8 cellular contexts compared by ENCODE assay signal in genomic region chr5:65721775-65722574, GRCh38. TPM values are rescaled to one million over a fixed set of nuclear protein-coding genes. Genes with fewer than 3 reads are reported as not detected.
DNase-seq lines count a peak whose midpoint lies in the region; ATAC-seq and TF ChIP-seq lines count a peak whose summit lies in the region.

Gene NLN, plus strand, starts transcription at chr5:65722205. Its CDS starts 169 bp downstream, at chr5:65722374.
Gene SGTB, minus strand, starts transcription at chr5:65722109. Its CDS starts 1,302 bp downstream, at chr5:65720807.

- no peaks in the 10 kb centered on the region for H3K27me3 Mint-ChIP-seq in activated CD8-positive, alpha-beta T cell treated with anti-CD3 and anti-CD28 coated beads for 36 hours

- TF ChIP-seq CTCF in BE2C (IDR thresholded peaks at IDR 0.05; ENCODE audit: low read depth, low read length) (no peak), lung (IDR thresholded peaks at IDR 0.05; ENCODE audit: control extremely low read depth, extremely low read depth) (no peak)
- TF ChIP-seq CTCF in activated CD8-positive, alpha-beta T cell treated with anti-CD3 and anti-CD28 coated beads for 36 hours (IDR thresholded peaks at IDR 0.05), result no peak

- no peaks in the 10 kb centered on the region for H3K27me3 ChIP-seq in BE2C
- H3K27me3 ChIP-seq in ectodermal cell (ENCODE audit: control insufficient read depth, insufficient read depth, low read length, poor library complexity, severe bottlenecking), result peaks cover 9% of the 10 kb centered on the region
- no peaks in the 10 kb centered on the region for H3K27me3 ChIP-seq in lung (ENCODE audit: control insufficient read depth, insufficient read depth)

- H3K27ac ChIP-seq in ectodermal cell (ENCODE audit: insufficient read depth, low read depth, low read length, poor library complexity, severe bottlenecking) (peak within 1 kb of the TSS; percentile 65), lung (ENCODE audit: low read depth in 1 of 2, low read length in 1 of 2) (peak within 1 kb of the TSS; percentile 73 to 91)

- no peaks in the 10 kb centered on the region for H3K9me3 Mint-ChIP-seq in activated CD8-positive, alpha-beta T cell treated with anti-CD3 and anti-CD28 coated beads for 36 hours

- H3K4me3 Mint-ChIP-seq in activated CD8-positive, alpha-beta T cell treated with anti-CD3 and anti-CD28 coated beads for 36 hours, result peak within 1 kb of the TSS; percentile 86

- H3K4me1 ChIP-seq in BE2C, result peaks cover 3% of the 10 kb centered on the region; the same call in 1 of the 2 replicates
- H3K4me1 ChIP-seq in ectodermal cell (ENCODE audit: control insufficient read depth, insufficient read depth, low read length), result no peaks in the 10 kb centered on the region
- H3K4me1 ChIP-seq in lung (ENCODE audit: control insufficient read depth in 2 of 2, insufficient read depth in 2 of 2, low read length in 2 of 2), result peaks cover 0 to 6% of the 10 kb centered on the region in 2 donors

- H3K27ac Mint-ChIP-seq in activated CD8-positive, alpha-beta T cell treated with anti-CD3 and anti-CD28 coated beads for 36 hours, result peak within 1 kb of the TSS; percentile 93

- H3K9me3 ChIP-seq in BE2C (no peaks in the 10 kb centered on the region), ectodermal cell (ENCODE audit: control insufficient read depth, low read length) (no peaks in the 10 kb centered on the region), lung (ENCODE audit: control insufficient read depth in 2 of 2, insufficient read depth in 1 of 2, low read length in 1 of 2) (peaks cover 0 to 2% of the 10 kb centered on the region in 2 donors)

- peak within 1 kb of the TSS; percentile 77 for H3K4me3 ChIP-seq in BE2C (ENCODE audit: low read depth, low read length)
- peak within 1 kb of the TSS; percentile 91 for H3K4me3 ChIP-seq in ectodermal cell (ENCODE audit: insufficient read depth, low read depth, low read length)
- peak within 1 kb of the TSS; percentile 98 for H3K4me3 ChIP-seq in lung

- DNase-seq in BE2C (peak; percentile 95), NCI-H748 (lab: John Stamatoyannopoulos, UW; ENCODE audit: unreplicated experiment) (peak; percentile 89), lung (ENCODE audit: low spot score) (peak; percentile 82)
- peak; percentile 84 for DNase-seq in activated CD8-positive, alpha-beta T cell treated with anti-CD3 and anti-CD28 coated beads for 36 hours
- DNase-seq in stimulated activated CD4-positive, alpha-beta T cell treated with anti-CD3 and anti-CD28 coated beads, TNF-alpha, amount 100 ng/mL, for 4 hours (ENCODE audit: low read depth in 3 of 3), result peak; percentile 77 to 85 (median 81)

- POLR2A ChIA-PET in activated CD8-positive, alpha-beta T cell treated with anti-CD3 and anti-CD28 coated beads for 36 hours (lab: Charles Lee), result interaction anchor here (0.6 to 2.4 kb wide), 3 partner anchors 90 to 330 kb away, joined by 3 to 9 read pairs (median 5); partner anchors contain the start of gene ERBIN

- peaks cover 9% of the 10 kb centered on the region for H3K36me3 Mint-ChIP-seq in activated CD8-positive, alpha-beta T cell treated with anti-CD3 and anti-CD28 coated beads for 36 hours (ENCODE audit: low read depth)

- peaks cover 13% of the 10 kb centered on the region for H3K4me1 Mint-ChIP-seq in activated CD8-positive, alpha-beta T cell treated with anti-CD3 and anti-CD28 coated beads for 36 hours (ENCODE audit: low read depth)

- CTCF ChIA-PET in activated CD8-positive, alpha-beta T cell treated with anti-CD3 and anti-CD28 coated beads for 36 hours (lab: Charles Lee), result no interaction called here

- 0% methylated on average over 92 of the region's 92 CpGs for WGBS in ectodermal cell, 2 experiments
- WGBS in lung, 2 donors, result 1% methylated on average over 53 to 91 of the region's 92 CpGs

- intact Hi-C loops in activated CD8-positive, alpha-beta T cell treated with anti-CD3 and anti-CD28 coated beads for 36 hours (cut with micrococcal nuclease), result loop anchor here (5.0 kb wide), 1 partner anchor 205 kb away; the partner anchor contains the start of gene ERBIN

- H3K36me3 ChIP-seq in BE2C, result peaks cover 11% of the 10 kb centered on the region
- no peaks in the 10 kb centered on the region for H3K36me3 ChIP-seq in ectodermal cell (ENCODE audit: control insufficient read depth, insufficient read depth, low read length)
- no peaks in the 10 kb centered on the region for H3K36me3 ChIP-seq in lung (ENCODE audit: control insufficient read depth in 2 of 2, insufficient read depth in 2 of 2, low read length in 2 of 2)

- ATAC-seq in GM19025 (IDR thresholded peaks at IDR 0.05; ENCODE audit: low read depth, unreplicated experiment), result peak; percentile 94
- ATAC-seq in HG03280 (IDR thresholded peaks at IDR 0.05; ENCODE audit: unreplicated experiment), result peak; percentile 95
- peak; percentile 96 for ATAC-seq in activated CD8-positive, alpha-beta T cell treated with anti-CD3 and anti-CD28 coated beads for 36 hours
- peak; percentile 99 for ATAC-seq in lung (ENCODE audit: insufficient read depth, low FRiP score)

RNA-seq across cellular contexts. Expression of gene NLN, which starts in this region (rescaled TPM):
- 20.8 TPM for polyA plus RNA-seq in BE2C (2012; ENCODE audit: insufficient read depth, insufficient read length, low read depth)
- total RNA-seq in activated CD8-positive, alpha-beta T cell treated with anti-CD3 and anti-CD28 coated beads for 36 hours, result 10 to 100 TPM; 38.4 to 42.5 TPM
- 43.6 TPM for polyA plus RNA-seq in ectodermal cell (2013, experiment 1 of 4)
- polyA plus RNA-seq in ectodermal cell (2013, experiment 2 of 4), result 45.3 TPM
- polyA plus RNA-seq in ectodermal cell (2013, experiment 3 of 4), result 20.6 TPM
- 21.8 TPM for polyA plus RNA-seq in ectodermal cell (2013, experiment 4 of 4)
- 10 to 100 TPM; 11.7 to 21.3 TPM for total RNA-seq in lung
- polyA plus RNA-seq in lung, result 10 to 100 TPM in 1 of 2 donors, 1 to 10 TPM in 1; 2.9 to 11.9 TPM

RNA-seq across cellular contexts. Expression of gene SGTB, which starts in this region (rescaled TPM):
- polyA plus RNA-seq in BE2C (2012; ENCODE audit: insufficient read depth, insufficient read length, low read depth), result 6.1 TPM
- 10 to 100 TPM; 17.0 to 18.5 TPM for total RNA-seq in activated CD8-positive, alpha-beta T cell treated with anti-CD3 and anti-CD28 coated beads for 36 hours
- polyA plus RNA-seq in ectodermal cell (2013, experiment 1 of 4), result 4.0 TPM
- 3.9 TPM for polyA plus RNA-seq in ectodermal cell (2013, experiment 2 of 4)
- 3.8 TPM for polyA plus RNA-seq in ectodermal cell (2013, experiment 3 of 4)
- polyA plus RNA-seq in ectodermal cell (2013, experiment 4 of 4), result 3.5 TPM
- total RNA-seq in lung, result 10 to 100 TPM; 10.9 to 11.1 TPM
- 1 to 10 TPM; 2.5 to 9.0 TPM for polyA plus RNA-seq in lung

Comparison
In these comparisons a context has a peak if more than half of its experiments do, and no peak if none do; other contexts are left out.
1. Peak in every context shown above with its lines: DNase-seq, ATAC-seq, H3K4me3 ChIP-seq and H3K27ac ChIP-seq.